ENCODE assay signal across 8 cellular contexts in genomic region chr7:31192996-31193395, GRCh38.
DNase-seq lines count a peak whose midpoint lies in the region; ATAC-seq, FAIRE-seq and TF ChIP-seq lines count a peak whose summit lies in the region.

No MANE protein-coding gene starts in this region.

- FAIRE-seq in HTR-8/SVneo (lab: Jason Lieb, UNC) (peak; percentile 46), RCC 7860 (lab: Jason Lieb, UNC) (no peak)

- ATAC-seq in HG02973 (IDR thresholded peaks at IDR 0.05; ENCODE audit: unreplicated experiment) (no peak), natural killer cell (no peak)

- intact Hi-C loops in natural killer cell (cut with micrococcal nuclease), result no loop called here

- H3K36me3 Mint-ChIP-seq in natural killer cell, result no peaks in the 10 kb centered on the region

- H3K4me3 Mint-ChIP-seq in natural killer cell, result no peak overlapping the region

- no peak overlapping the region for H3K4me3 ChIP-seq in epithelial cell of esophagus (ENCODE audit: low read length)

- no peak overlapping the region for H3K27ac Mint-ChIP-seq in natural killer cell

- H3K4me1 Mint-ChIP-seq in natural killer cell, result no peaks in the 10 kb centered on the region

- H3K9me3 Mint-ChIP-seq in natural killer cell, result peaks cover 0 to 2% of the 10 kb centered on the region in 2 donors

- TF ChIP-seq CTCF in epithelial cell of esophagus (IDR thresholded peaks at IDR 0.05; ENCODE audit: insufficient read depth, low read depth, low read length, missing control alignments) (peak; percentile 84), natural killer cell (IDR thresholded peaks at IDR 0.05) (no peak)

- H3K27me3 Mint-ChIP-seq in natural killer cell (ENCODE audit: low read depth in 2 of 2), result peaks cover 11 to 17% of the 10 kb centered on the region in 2 donors

- DNase-seq in DMS79 (lab: John Stamatoyannopoulos, UW) (peak; percentile 39), HTR-8/SVneo (ENCODE audit: insufficient read length, low spot score) (peak; percentile 61), RCC 7860 (ENCODE audit: low spot score) (peak; percentile 37), epithelial cell of esophagus (ENCODE audit: low read depth) (peak; percentile 61), mucosa of gallbladder (ENCODE audit: low spot score) (peak; percentile 43), natural killer cell (no peak), GM19238 (ENCODE audit: insufficient read length, low spot score) (no peak)

Comparison
In these comparisons a context has a peak if more than half of its experiments do, and no peak if none do; other contexts are left out.
1. DNase-seq: peak in DMS79 (single experiment), HTR-8/SVneo (single experiment), RCC 7860 (single experiment), epithelial cell of esophagus (single experiment) and mucosa of gallbladder (single experiment); none in natural killer cell (single experiment) and GM19238 (single experiment).